18 cellular contexts compared by ENCODE assay signal in the genomic region with DNA sequence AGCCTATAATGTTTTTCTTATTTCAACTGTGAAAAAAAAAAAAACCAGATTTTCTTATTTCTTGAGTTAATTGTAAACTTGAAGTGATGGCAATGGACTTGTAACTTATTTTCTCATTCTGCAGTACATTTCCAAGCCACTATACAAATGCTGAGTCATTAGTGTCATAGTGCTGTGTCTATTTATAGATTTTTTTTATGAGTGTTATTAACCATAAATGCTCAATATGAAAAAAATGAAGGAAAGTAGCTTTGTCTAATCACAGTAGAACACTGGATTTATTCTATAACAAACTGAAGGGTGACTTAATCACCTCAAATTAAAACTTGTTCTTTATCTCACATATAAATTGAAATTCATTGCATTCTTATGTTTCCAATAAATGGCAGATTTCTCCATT.
DNase-seq lines count a peak whose midpoint lies in the region; ATAC-seq and TF ChIP-seq lines count a peak whose summit lies in the region.
"Had no signal": no experiment of that assay in that cellular context is flagged by ENCODE, and none has a peak within 500 bp of the region (broad histone marks: within the 10 kb centered on the region; RNA-seq: fewer than 3 reads in every experiment).

No MANE protein-coding gene starts in this region.

- DNase-seq in choroid plexus epithelial cell (ENCODE audit: low read depth) (peak; percentile 39), NCI-H1048 (lab: John Stamatoyannopoulos, UW) (no peak), NCI-H2171 (lab: John Stamatoyannopoulos, UW) (no peak), NCI-H748 treated with DMSO at 0.1 percent for 48 hours (lab: John Stamatoyannopoulos, UW) (no peak)
- DNase-seq in activated T-cell treated with anti-CD3 and anti-CD28 coated beads, Interleukin-2, amount 50 U/mL, for 24 hours, result no peak
- DNase-seq: activated naive CD4-positive, alpha-beta T cell treated with anti-CD3 and anti-CD28 coated beads, Interleukin-2, amount 50 U/mL, for 16 hours; AML-193; heart left ventricle; left lung; MG63; natural killer cell; NK-92 treated with Interleukin-12 subunit alpha and Interleukin-12 subunit beta, amount 100 ng/mL, for 24 hours; right cardiac atrium had no signal

- H3K36me3 Mint-ChIP-seq in activated T-cell treated with anti-CD3 and anti-CD28 coated beads, Interleukin-2, amount 50 U/mL, for 24 hours (ENCODE audit: low read depth), result no peaks in the 10 kb centered on the region
- H3K36me3 Mint-ChIP-seq: natural killer cell had no signal

- TF ChIP-seq CTCF in choroid plexus epithelial cell (conservative IDR thresholded peaks at IDR 0.05; ENCODE audit: low read depth, low read length), result no peak

- peaks cover 6% of the 10 kb centered on the region for H3K9me3 Mint-ChIP-seq in activated T-cell treated with anti-CD3 and anti-CD28 coated beads, Interleukin-2, amount 50 U/mL, for 24 hours

- H3K27me3 Mint-ChIP-seq in activated T-cell treated with anti-CD3 and anti-CD28 coated beads, Interleukin-2, amount 50 U/mL, for 24 hours, result no peaks in the 10 kb centered on the region
- H3K27me3 Mint-ChIP-seq: central memory CD8-positive, alpha-beta T cell; stimulated activated naive CD8-positive, alpha-beta T cell treated with anti-CD3 and anti-CD28 coated beads, Interleukin-15, Interleukin-2, amounts not matched to agents 100 ng/mL and 50 ng/mL, for 24 hours had no signal

- no peak overlapping the region for H3K4me3 ChIP-seq in choroid plexus epithelial cell (ENCODE audit: low read depth, low read length)
- H3K4me3 ChIP-seq: heart left ventricle, left lung, MG63 had no signal

- no peaks in the 10 kb centered on the region for H3K4me1 Mint-ChIP-seq in activated T-cell treated with anti-CD3 and anti-CD28 coated beads, Interleukin-2, amount 50 U/mL, for 24 hours (ENCODE audit: low read depth)
- H3K4me1 Mint-ChIP-seq: central memory CD8-positive, alpha-beta T cell; natural killer cell had no signal

- peak; percentile 33 for ATAC-seq in GM18498 (IDR thresholded peaks at IDR 0.05; ENCODE audit: unreplicated experiment)
- peak; percentile 40 for ATAC-seq in GM21526 (IDR thresholded peaks at IDR 0.05; ENCODE audit: low FRiP score, unreplicated experiment)
- peak; percentile 31 for ATAC-seq in HG03457 (IDR thresholded peaks at IDR 0.05; ENCODE audit: unreplicated experiment)
- ATAC-seq: heart left ventricle, left lung, natural killer cell, right cardiac atrium had no signal

- H3K4me3 Mint-ChIP-seq in activated T-cell treated with anti-CD3 and anti-CD28 coated beads, Interleukin-2, amount 50 U/mL, for 24 hours, result no peak overlapping the region
- H3K4me3 Mint-ChIP-seq: central memory CD8-positive, alpha-beta T cell; natural killer cell; stimulated activated naive CD8-positive, alpha-beta T cell treated with anti-CD3 and anti-CD28 coated beads, Interleukin-15, Interleukin-2, amounts not matched to agents 100 ng/mL and 50 ng/mL, for 24 hours had no signal

- no peak overlapping the region for H3K27ac Mint-ChIP-seq in activated T-cell treated with anti-CD3 and anti-CD28 coated beads, Interleukin-2, amount 50 U/mL, for 24 hours
- H3K27ac Mint-ChIP-seq: natural killer cell; stimulated activated naive CD8-positive, alpha-beta T cell treated with anti-CD3 and anti-CD28 coated beads, Interleukin-15, Interleukin-2, amounts not matched to agents 100 ng/mL and 50 ng/mL, for 24 hours had no signal
